Comparison of ENCODE assay signal across 17 cellular contexts in the genomic region with DNA sequence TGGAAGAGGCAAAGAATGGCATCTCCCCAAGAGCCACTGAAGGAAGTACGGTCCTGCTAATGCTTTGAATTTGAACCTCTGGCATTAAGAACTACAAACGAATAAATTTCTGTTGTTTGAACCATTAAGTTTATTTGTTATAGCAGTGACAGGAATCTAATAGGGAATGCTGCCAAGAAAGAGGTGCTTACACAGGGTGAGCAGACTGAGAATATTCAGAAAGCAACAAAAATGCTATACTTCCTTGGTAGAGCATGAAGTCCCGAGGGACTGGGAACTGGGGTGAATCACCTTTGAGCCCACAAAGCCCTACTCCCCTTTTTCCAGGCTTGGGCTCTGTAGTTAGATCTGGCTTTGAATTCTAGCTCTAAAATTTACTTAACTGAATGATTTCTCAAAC.
"Had no signal": no experiment of that assay in that cellular context is flagged by ENCODE, and none has a peak within 500 bp of the region (broad histone marks: within the 10 kb centered on the region; RNA-seq: fewer than 3 reads in every experiment).

No MANE protein-coding gene starts in this region.

- DNase-seq: activated CD4-positive, alpha-beta T cell treated with anti-CD3 and anti-CD28 coated beads for 1 hour; activated CD4-positive, alpha-beta T cell treated with anti-CD3 and anti-CD28 coated beads, Interleukin-2, amount 50 U/mL, for 1 hour; activated CD8-positive, alpha-beta T cell treated with anti-CD3 and anti-CD28 coated beads, Interleukin-2, amount 10 ng/mL, durations not matched to agents 7 days and 5 days; activated gamma-delta T cell; activated naive CD4-positive, alpha-beta T cell treated with anti-CD3 and anti-CD28 coated beads, Interleukin-2, amount 50 U/mL, for 16 hours; activated naive CD8-positive, alpha-beta T cell treated with anti-CD3 and anti-CD28 coated beads, Interleukin-2, amount 50 U/mL, for 24 hours; effector CD4-positive, alpha-beta T cell; foreskin melanocyte; left ventricle myocardium superior; mammary epithelial cell; midbrain; spleen; stimulated activated CD4-positive, alpha-beta T cell treated with anti-CD3 and anti-CD28 coated beads, Interleukin-4, amount 100 ng/mL, for 1 hour; stimulated activated naive CD4-positive, alpha-beta T cell had no signal

- H3K4me3 ChIP-seq: spleen had no signal

- H3K27me3 ChIP-seq: neutrophil, spleen had no signal

- H3K9ac ChIP-seq: parathyroid adenoma had no signal

- H3K4me1 ChIP-seq: parathyroid adenoma, spleen had no signal

- H3K9me3 ChIP-seq: neutrophil, spleen had no signal

- H3K79me2 ChIP-seq: parathyroid adenoma had no signal

- H3K36me3 ChIP-seq: neutrophil had no signal

- ATAC-seq: activated CD8-positive, alpha-beta T cell treated with anti-CD3 and anti-CD28 coated beads, Interleukin-2, amount 10 ng/mL, durations not matched to agents 7 days and 5 days; activated naive CD8-positive, alpha-beta T cell treated with anti-CD3 and anti-CD28 coated beads, Interleukin-2, amount 50 U/mL, for 24 hours; left ventricle myocardium superior; natural killer cell treated with Interleukin-12 subunit alpha and Interleukin-12 subunit beta and Interleukin-15 and Interleukin-18, amount 100 ng/mL, for 72 hours had no signal

- H3K27ac ChIP-seq: neutrophil, parathyroid adenoma, spleen had no signal

- H2AFZ ChIP-seq: parathyroid adenoma had no signal
